ENCODE assay signal across 26 cellular contexts in the genomic region with DNA sequence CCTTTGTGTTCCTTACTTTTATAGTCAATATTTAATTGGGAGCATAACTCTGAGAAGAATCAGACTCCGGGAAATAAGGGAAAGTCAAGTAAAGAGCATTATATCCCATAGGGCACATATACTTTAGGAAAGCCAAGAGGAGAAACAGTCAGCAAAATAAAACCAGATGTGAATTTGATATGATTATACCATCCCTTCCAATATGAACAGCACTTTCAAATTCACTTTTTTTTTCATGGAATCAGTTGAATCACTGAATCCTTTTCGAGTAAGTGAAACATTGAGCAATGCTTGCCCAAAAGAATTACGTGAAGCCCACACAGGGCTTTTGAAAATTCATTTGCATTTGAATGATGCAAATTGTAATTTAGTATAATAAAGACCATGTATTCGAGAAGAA.
DNase-seq lines count a peak whose midpoint lies in the region; ATAC-seq and TF ChIP-seq lines count a peak whose summit lies in the region.
"Had no signal": no experiment of that assay in that cellular context is flagged by ENCODE, and none has a peak within 500 bp of the region (broad histone marks: within the 10 kb centered on the region; RNA-seq: fewer than 3 reads in every experiment).

No MANE protein-coding gene starts in this region.

- H3K4me3 Mint-ChIP-seq in nephron = peak overlapping the region in 1 of 3 experiments; percentile 13
- H3K4me3 Mint-ChIP-seq: B cell; CD14-positive monocyte; CD8-positive, alpha-beta memory T cell; GM23338; H9; IgD-negative memory B cell had no signal

- no peaks in the 10 kb centered on the region for H3K36me3 ChIP-seq in SK-N-MC (ENCODE audit: insufficient read depth, low read length)
- H3K36me3 ChIP-seq: SJSA1 had no signal

- H3K4me3 ChIP-seq in SK-N-MC = peak overlapping the region; percentile 65
- H3K4me3 ChIP-seq: A549, GM23338, SJSA1 had no signal

- peak; percentile 72 for DNase-seq in SK-N-MC (ENCODE audit: low read depth, low spot score)
- DNase-seq in fibroblast of peridontal ligament (ENCODE audit: extremely low read depth) = peak; percentile 93
- no peak for DNase-seq in activated naive CD4-positive, alpha-beta T cell treated with anti-CD3 and anti-CD28 coated beads, Interleukin-2, amount 50 U/mL, for 16 hours
- no peak for DNase-seq in erythroblast (lab: John Stamatoyannopoulos, UW)
- DNase-seq: Calu3; CD8-positive, alpha-beta memory T cell; DMS153; H9; NCI-H1048; NCI-H1417; NCI-H1694; NCI-H2029 treated with DMSO at 0.1 percent for 48 hours; NCI-H2227 treated with DMSO at 0.1 percent for 48 hours; NCI-H526 treated with DMSO at 0.1 percent for 48 hours; Right ventricle myocardium superior; RPMI8226 had no signal

- no peaks in the 10 kb centered on the region for H3K36me3 Mint-ChIP-seq in nephron (ENCODE audit: low read depth)
- H3K36me3 Mint-ChIP-seq: CD8-positive, alpha-beta memory T cell; IgD-negative memory B cell had no signal

- H3K27ac Mint-ChIP-seq in nephron = peak overlapping the region; percentile 79 to 96 (median 88)
- H3K27ac Mint-ChIP-seq: B cell; CD14-positive monocyte; CD8-positive, alpha-beta memory T cell; GM23338; H9; IgD-negative memory B cell had no signal

- no peaks in the 10 kb centered on the region for H3K9me3 Mint-ChIP-seq in nephron
- H3K9me3 Mint-ChIP-seq: CD8-positive, alpha-beta memory T cell; GM23338; H9 had no signal

- no peak for TF ChIP-seq POLR2A in erythroblast (IDR thresholded peaks at IDR 0.05; ENCODE audit: low read length)

- H3K27ac ChIP-seq in SK-N-MC = peak overlapping the region; percentile 97
- H3K27ac ChIP-seq: A549, KMS-11, SJSA1 had no signal

- H3K9me3 ChIP-seq in SK-N-MC (ENCODE audit: low read depth, low read length) = no peaks in the 10 kb centered on the region
- H3K9me3 ChIP-seq: A549, SJSA1 had no signal

- no peak for TF ChIP-seq CTCF in nephron (IDR thresholded peaks at IDR 0.05; ENCODE audit: unreplicated experiment in 3 of 3)

- peak overlapping the region; percentile 43 for H3K9ac ChIP-seq in SK-N-MC (ENCODE audit: insufficient read length)
- H3K9ac ChIP-seq: KMS-11 had no signal

- H3K4me1 Mint-ChIP-seq in nephron = peaks cover 39% of the 10 kb centered on the region
- H3K4me1 Mint-ChIP-seq: B cell; CD8-positive, alpha-beta memory T cell had no signal

- no peaks in the 10 kb centered on the region for H3K27me3 Mint-ChIP-seq in nephron (ENCODE audit: low read depth)
- H3K27me3 Mint-ChIP-seq: B cell, IgD-negative memory B cell had no signal

- ATAC-seq in HG03442 (IDR thresholded peaks at IDR 0.05; ENCODE audit: unreplicated experiment) (no peak), HG03432 (IDR thresholded peaks at IDR 0.05; ENCODE audit: unreplicated experiment) (no peak)
- ATAC-seq: A549, GM23338 had no signal

Comparison
In these comparisons a context has a peak if more than half of its experiments do, and no peak if none do; other contexts are left out.
1. DNase-seq: peak in SK-N-MC (single experiment) and fibroblast of peridontal ligament (single experiment); none in activated naive CD4-positive, alpha-beta T cell treated with anti-CD3 and anti-CD28 coated beads, Interleukin-2, amount 50 U/mL, for 16 hours (single experiment) and erythroblast (0 of 2).